ENCODE assay signal across 14 cellular contexts in the genomic region with DNA sequence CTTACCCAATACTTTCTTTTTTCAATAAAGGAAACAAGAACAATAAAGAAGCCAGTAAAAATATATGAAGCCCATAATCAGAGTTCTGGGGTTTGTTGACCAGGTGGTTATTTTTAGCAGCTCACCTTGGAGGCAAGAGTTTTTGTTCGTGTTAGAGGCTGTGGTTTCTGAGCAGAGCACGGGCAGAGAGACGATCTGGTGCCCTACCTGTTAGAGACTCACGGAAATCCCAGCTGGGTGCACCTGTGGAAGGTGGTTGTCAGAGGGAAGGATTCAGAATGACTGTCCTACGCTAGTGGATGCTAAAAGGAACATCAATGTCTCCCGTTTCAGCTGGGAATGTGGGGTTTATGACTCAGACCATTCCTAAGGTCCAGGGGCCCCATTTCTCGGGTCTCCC.
DNase-seq lines count a peak whose midpoint lies in the region; ATAC-seq and TF ChIP-seq lines count a peak whose summit lies in the region.
"Had no signal": no experiment of that assay in that cellular context is flagged by ENCODE, and none has a peak within 500 bp of the region (broad histone marks: within the 10 kb centered on the region; RNA-seq: fewer than 3 reads in every experiment).

No MANE protein-coding gene starts in this region.

- H3K4me3 ChIP-seq in HCT116 (replicated peaks in 1 of 2; ENCODE audit: low read depth in 1 of 2, low read length in 2 of 2), result no peak overlapping the region
- no peak overlapping the region for H3K4me3 ChIP-seq in esophagus muscularis mucosa
- H3K4me3 ChIP-seq in sigmoid colon, result no peak overlapping the region
- H3K4me3 ChIP-seq in ovary, result no peak overlapping the region

- POLR2A ChIA-PET in HCT116 (lab: Charles Lee), result no interaction called here

- H3K27ac ChIP-seq in HCT116 (ENCODE audit: low read depth, low read length) (no peak overlapping the region), esophagus muscularis mucosa (replicated peaks in 1 of 4) (peak overlapping the region; percentile 80 to 98 (median 90)), sigmoid colon (peak overlapping the region; percentile 86 to 99 (median 94)), ovary (no peak overlapping the region)

- H3K27me3 ChIP-seq in HCT116 (ENCODE audit: insufficient read depth, low read length) (peaks cover 16% of the 10 kb centered on the region; the same call in 1 of the 2 replicates), esophagus muscularis mucosa (peaks cover 0 to 4% (median 0%) of the 10 kb centered on the region in 4 donors), sigmoid colon (no peaks in the 10 kb centered on the region), ovary (no peaks in the 10 kb centered on the region)

- TF ChIP-seq POLR2A in HCT116 (IDR thresholded peaks at IDR 0.05; ENCODE audit: borderline replicate concordance, extremely low read depth, insufficient read depth, insufficient read length) (no peak), esophagus muscularis mucosa (IDR thresholded peaks at IDR 0.05; ENCODE audit: low read depth) (no peak), sigmoid colon (IDR thresholded peaks at IDR 0.05) (no peak), ovary (IDR thresholded peaks at IDR 0.05) (no peak)

- no peaks in the 10 kb centered on the region for H3K9me3 ChIP-seq in HCT116 (ENCODE audit: control insufficient read depth in 1 of 2, insufficient read depth in 1 of 2, low read depth in 1 of 2, low read length in 2 of 2)
- no peaks in the 10 kb centered on the region for H3K9me3 ChIP-seq in esophagus muscularis mucosa
- H3K9me3 ChIP-seq in sigmoid colon, result no peaks in the 10 kb centered on the region
- no peaks in the 10 kb centered on the region for H3K9me3 ChIP-seq in ovary

- no peaks in the 10 kb centered on the region for H4K20me1 ChIP-seq in HCT116 (ENCODE audit: insufficient read depth)

- TF ChIP-seq EP300 in esophagus muscularis mucosa (IDR thresholded peaks at IDR 0.05) (no peak), sigmoid colon (IDR thresholded peaks at IDR 0.05) (no peak), ovary (IDR thresholded peaks at IDR 0.05) (no peak)

- no peaks in the 10 kb centered on the region for H3K9me2 ChIP-seq in HCT116 (ENCODE audit: insufficient read depth)

- CTCF ChIA-PET in HCT116 (lab: Charles Lee), result interaction anchor here (1.2 kb wide), 1 partner anchor 115 kb away, joined by 5 read pairs; no protein-coding TSS in a partner anchor

- no peak for ATAC-seq in HCT116
- no peak for ATAC-seq in HG03045 (IDR thresholded peaks at IDR 0.05; ENCODE audit: unreplicated experiment)

- RAD21 ChIA-PET in HCT116 (lab: Charles Lee; ENCODE audit: low non-redundant PET in 1 of 2, low total read pairs in 2 of 2, uncharacterized antibody in 2 of 2, unreplicated experiment in 2 of 2), result no interaction called here

- 48% methylated on average over 7 of the region's 7 CpGs for WGBS in esophagus muscularis mucosa
- WGBS in sigmoid colon, 2 donors, result 16 to 39% methylated on average over 7 of the region's 7 CpGs
- WGBS in ovary, 3 donors, result 76 to 85% (median 79%) methylated on average over 7 of the region's 7 CpGs

- H3K4me1 ChIP-seq in HCT116 (ENCODE audit: control insufficient read depth in 1 of 2, insufficient read depth in 2 of 2, low read length in 2 of 2), result peaks cover 9 to 21% of the 10 kb centered on the region in 2 experiments
- H3K4me1 ChIP-seq in esophagus muscularis mucosa, result peaks cover 10 to 100% (median 96%) of the 10 kb centered on the region in 4 donors
- peaks cover 0 to 97% (median 90%) of the 10 kb centered on the region in 4 donors for H3K4me1 ChIP-seq in sigmoid colon
- H3K4me1 ChIP-seq in ovary (ENCODE audit: insufficient read depth), result peaks cover 9% of the 10 kb centered on the region

- H3K79me2 ChIP-seq in HCT116 (ENCODE audit: insufficient read depth, low read length), result no peaks in the 10 kb centered on the region

- no peak for TF ChIP-seq CTCF in HCT116 (IDR thresholded peaks at IDR 0.05 in 2 of 3, conservative IDR thresholded peaks at IDR 0.05 in 1 of 3; ENCODE audit: borderline replicate concordance in 1 of 3, insufficient read depth in 1 of 3, low read depth in 2 of 3, low read length in 2 of 3)
- no peak for TF ChIP-seq CTCF in esophagus muscularis mucosa (IDR thresholded peaks at IDR 0.05)
- TF ChIP-seq CTCF in sigmoid colon (IDR thresholded peaks at IDR 0.05), result no peak
- no peak for TF ChIP-seq CTCF in ovary (IDR thresholded peaks at IDR 0.05)

- no peak overlapping the region for H3K9ac ChIP-seq in HCT116 (ENCODE audit: low read length)

- no peak overlapping the region for H2AFZ ChIP-seq in HCT116 (ENCODE audit: low read depth, low read length, poor library complexity, severe bottlenecking)

- peak overlapping the region; percentile 37; the same call in 1 of the 2 replicates for H3K4me2 ChIP-seq in HCT116 (ENCODE audit: low read length)

- intact Hi-C loops in HCT116 (cut with micrococcal nuclease), result loop anchor here (10.0 kb wide), 1 partner anchor 1445 kb away; no protein-coding TSS in a partner anchor
- intact Hi-C loops in esophagus muscularis mucosa (cut with DNase I), result loop anchor here (10.0 kb wide), 1 partner anchor 175 kb away; no protein-coding TSS in a partner anchor
- intact Hi-C loops in sigmoid colon (cut with DNase I), result loop anchor here (5.0 kb wide), 1 partner anchor 157 kb away; no protein-coding TSS in a partner anchor
- intact Hi-C loops in ovary (cut with DNase I), result loop anchor here in 3 of 4 donors (5.0 to 10.0 kb wide), 3 partner anchors 115 to 122 kb away; no protein-coding TSS in a partner anchor

- no TSS peak for BruUV-seq in HCT116 (replicated peaks; lab: Mats Ljungman, UMichigan)

- no peak for TF ChIP-seq RAD21 in HCT116 (IDR thresholded peaks at IDR 0.05; ENCODE audit: low read depth)

- H3K36me3 ChIP-seq in HCT116 (ENCODE audit: control insufficient read depth in 1 of 2, insufficient read depth in 2 of 2, low read length in 2 of 2), result no peaks in the 10 kb centered on the region
- H3K36me3 ChIP-seq in esophagus muscularis mucosa, result peaks cover 3 to 39% (median 13%) of the 10 kb centered on the region in 4 donors
- H3K36me3 ChIP-seq in sigmoid colon, result peaks cover 3 to 33% (median 12%) of the 10 kb centered on the region in 4 donors
- H3K36me3 ChIP-seq in ovary, result no peaks in the 10 kb centered on the region

- DNase-seq in HCT116 (ENCODE audit: low read depth, low spot score) (no peak), NCI-H345 treated with DMSO at 0.1 percent for 48 hours (lab: John Stamatoyannopoulos, UW; ENCODE audit: unreplicated experiment) (peak; percentile 43), esophagus muscularis mucosa (ENCODE audit: extremely low spot score) (no peak), sigmoid colon (no peak), iPS-NIHi11 (ENCODE audit: low spot score) (no peak), NCI-H524 treated with DMSO at 0.1 percent for 48 hours (lab: John Stamatoyannopoulos, UW) (no peak), ovary (no peak)
- DNase-seq: activated effector memory CD4-positive, alpha-beta T cell treated with Interleukin-2 at 50 U/mL for 16 hours; GF-D8; immature natural killer cell; NCI-H446; posterior cingulate gyrus; T1000 had no signal

TF ChIP-seq in HCT116, 20 proteins besides CTCF, POLR2A, EP300 and RAD21 (continues in another document):
- TF ChIP-seq, protein P1, sequence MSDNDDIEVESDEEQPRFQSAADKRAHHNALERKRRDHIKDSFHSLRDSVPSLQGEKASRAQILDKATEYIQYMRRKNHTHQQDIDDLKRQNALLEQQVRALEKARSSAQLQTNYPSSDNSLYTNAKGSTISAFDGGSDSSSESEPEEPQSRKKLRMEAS (IDR thresholded peaks at IDR 0.05), result no peak
- TF ChIP-seq, protein P2, sequence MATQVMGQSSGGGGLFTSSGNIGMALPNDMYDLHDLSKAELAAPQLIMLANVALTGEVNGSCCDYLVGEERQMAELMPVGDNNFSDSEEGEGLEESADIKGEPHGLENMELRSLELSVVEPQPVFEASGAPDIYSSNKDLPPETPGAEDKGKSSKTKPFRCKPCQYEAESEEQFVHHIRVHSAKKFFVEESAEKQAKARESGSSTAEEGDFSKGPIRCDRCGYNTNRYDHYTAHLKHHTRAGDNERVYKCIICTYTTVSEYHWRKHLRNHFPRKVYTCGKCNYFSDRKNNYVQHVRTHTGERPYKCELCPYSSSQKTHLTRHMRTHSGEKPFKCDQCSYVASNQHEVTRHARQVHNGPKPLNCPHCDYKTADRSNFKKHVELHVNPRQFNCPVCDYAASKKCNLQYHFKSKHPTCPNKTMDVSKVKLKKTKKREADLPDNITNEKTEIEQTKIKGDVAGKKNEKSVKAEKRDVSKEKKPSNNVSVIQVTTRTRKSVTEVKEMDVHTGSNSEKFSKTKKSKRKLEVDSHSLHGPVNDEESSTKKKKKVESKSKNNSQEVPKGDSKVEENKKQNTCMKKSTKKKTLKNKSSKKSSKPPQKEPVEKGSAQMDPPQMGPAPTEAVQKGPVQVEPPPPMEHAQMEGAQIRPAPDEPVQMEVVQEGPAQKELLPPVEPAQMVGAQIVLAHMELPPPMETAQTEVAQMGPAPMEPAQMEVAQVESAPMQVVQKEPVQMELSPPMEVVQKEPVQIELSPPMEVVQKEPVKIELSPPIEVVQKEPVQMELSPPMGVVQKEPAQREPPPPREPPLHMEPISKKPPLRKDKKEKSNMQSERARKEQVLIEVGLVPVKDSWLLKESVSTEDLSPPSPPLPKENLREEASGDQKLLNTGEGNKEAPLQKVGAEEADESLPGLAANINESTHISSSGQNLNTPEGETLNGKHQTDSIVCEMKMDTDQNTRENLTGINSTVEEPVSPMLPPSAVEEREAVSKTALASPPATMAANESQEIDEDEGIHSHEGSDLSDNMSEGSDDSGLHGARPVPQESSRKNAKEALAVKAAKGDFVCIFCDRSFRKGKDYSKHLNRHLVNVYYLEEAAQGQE (IDR thresholded peaks at IDR 0.05; ENCODE audit: low read depth), result no peak
- TF ChIP-seq SRF (IDR thresholded peaks at IDR 0.05; ENCODE audit: low read depth), result no peak
- TF ChIP-seq, protein P3, sequence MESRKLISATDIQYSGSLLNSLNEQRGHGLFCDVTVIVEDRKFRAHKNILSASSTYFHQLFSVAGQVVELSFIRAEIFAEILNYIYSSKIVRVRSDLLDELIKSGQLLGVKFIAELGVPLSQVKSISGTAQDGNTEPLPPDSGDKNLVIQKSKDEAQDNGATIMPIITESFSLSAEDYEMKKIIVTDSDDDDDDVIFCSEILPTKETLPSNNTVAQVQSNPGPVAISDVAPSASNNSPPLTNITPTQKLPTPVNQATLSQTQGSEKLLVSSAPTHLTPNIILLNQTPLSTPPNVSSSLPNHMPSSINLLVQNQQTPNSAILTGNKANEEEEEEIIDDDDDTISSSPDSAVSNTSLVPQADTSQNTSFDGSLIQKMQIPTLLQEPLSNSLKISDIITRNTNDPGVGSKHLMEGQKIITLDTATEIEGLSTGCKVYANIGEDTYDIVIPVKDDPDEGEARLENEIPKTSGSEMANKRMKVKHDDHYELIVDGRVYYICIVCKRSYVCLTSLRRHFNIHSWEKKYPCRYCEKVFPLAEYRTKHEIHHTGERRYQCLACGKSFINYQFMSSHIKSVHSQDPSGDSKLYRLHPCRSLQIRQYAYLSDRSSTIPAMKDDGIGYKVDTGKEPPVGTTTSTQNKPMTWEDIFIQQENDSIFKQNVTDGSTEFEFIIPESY (IDR thresholded peaks at IDR 0.05; ENCODE audit: extremely low read depth, insufficient replicate concordance, low read length), result no peak
- no peak for TF ChIP-seq EZH2 (IDR thresholded peaks at IDR 0.05)
- no peak for TF ChIP-seq EGR1 (IDR thresholded peaks at IDR 0.05; ENCODE audit: low read depth)
- TF ChIP-seq JUND (IDR thresholded peaks at IDR 0.05), result no peak
- TF ChIP-seq CEBPB (IDR thresholded peaks at IDR 0.05; ENCODE audit: low read depth), result no peak

Comparison
In these comparisons a context has a peak if more than half of its experiments do, and no peak if none do; other contexts are left out.
1. H3K27ac ChIP-seq: peak in esophagus muscularis mucosa (4 of 4) and sigmoid colon (4 of 4); none in HCT116 (single experiment) and ovary (0 of 2).